1 cellular context compared by ENCODE assay signal in the genomic region with DNA sequence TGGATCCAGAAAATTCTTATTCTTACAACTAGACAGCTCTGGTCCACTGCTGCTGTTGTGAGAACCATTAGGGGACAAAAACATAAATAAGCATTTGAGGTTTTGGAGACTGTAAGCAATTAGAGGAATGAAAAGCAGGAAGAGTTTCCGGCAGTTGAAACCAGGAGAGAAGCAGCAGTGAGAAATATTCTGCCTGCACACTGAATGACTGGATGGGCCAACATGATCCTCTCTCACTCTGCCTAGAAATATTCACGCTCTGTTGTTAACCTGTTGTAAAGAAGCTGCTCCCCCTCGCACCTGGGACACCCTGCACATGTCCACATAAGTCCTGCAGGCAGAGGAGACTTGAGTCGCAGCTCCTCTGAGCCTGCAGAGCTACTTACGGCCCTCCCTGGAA.
TF ChIP-seq lines count a peak whose summit lies in the region.

No MANE protein-coding gene starts in this region.

TF ChIP-seq in IMR-90, 13 proteins besides CTCF, POLR2A, EP300 and RAD21 (continued from another document):
- TF ChIP-seq, protein P1, sequence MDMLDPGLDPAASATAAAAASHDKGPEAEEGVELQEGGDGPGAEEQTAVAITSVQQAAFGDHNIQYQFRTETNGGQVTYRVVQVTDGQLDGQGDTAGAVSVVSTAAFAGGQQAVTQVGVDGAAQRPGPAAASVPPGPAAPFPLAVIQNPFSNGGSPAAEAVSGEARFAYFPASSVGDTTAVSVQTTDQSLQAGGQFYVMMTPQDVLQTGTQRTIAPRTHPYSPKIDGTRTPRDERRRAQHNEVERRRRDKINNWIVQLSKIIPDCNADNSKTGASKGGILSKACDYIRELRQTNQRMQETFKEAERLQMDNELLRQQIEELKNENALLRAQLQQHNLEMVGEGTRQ (IDR thresholded peaks at IDR 0.05; ENCODE audit: low read depth, low read length): no peak
- TF ChIP-seq SMC3 (IDR thresholded peaks at IDR 0.05; ENCODE audit: low read depth, low read length) (no peak), CEBPB (IDR thresholded peaks at IDR 0.05; ENCODE audit: low read depth, low read length) (no peak), MAZ (IDR thresholded peaks at IDR 0.05; ENCODE audit: borderline replicate concordance, low read depth, low read length) (no peak), MXI1 (IDR thresholded peaks at IDR 0.05; ENCODE audit: borderline replicate concordance, low read depth, low read length) (no peak)
